14 cellular contexts compared by ENCODE assay signal in genomic region chr1:54380285-54380882, GRCh38. TPM values are rescaled to one million over a fixed set of nuclear protein-coding genes. Genes with fewer than 3 reads are reported as not detected.
DNase-seq lines count a peak whose midpoint lies in the region; ATAC-seq, FAIRE-seq and TF ChIP-seq lines count a peak whose summit lies in the region.
"Had no signal": no experiment of that assay in that cellular context is flagged by ENCODE, and none has a peak within 500 bp of the region (broad histone marks: within the 10 kb centered on the region; RNA-seq: fewer than 3 reads in every experiment).

No MANE protein-coding gene starts in this region.

- FAIRE-seq in A549 (lab: Jason Lieb, UNC) = no peak
- FAIRE-seq: endometrium had no signal

- POLR2A ChIA-PET in A549 (lab: Yijun Ruan, JAX) = no interaction called here
- POLR2A ChIA-PET in T-cell (lab: Charles Lee) = no interaction called here
- POLR2A ChIA-PET in naive thymus-derived CD8-positive, alpha-beta T cell (lab: Charles Lee) = interaction anchor here (0.6 to 0.8 kb wide), 2 partner anchors 10 to 95 kb away, joined by 3 read pairs; no protein-coding TSS in a partner anchor
- POLR2A ChIA-PET in MCF 10A (lab: Yijun Ruan, JAX) = interaction anchor here (1.2 kb wide), 1 partner anchor 15 kb away, joined by 7 read pairs; no protein-coding TSS in a partner anchor

- no peak for TF ChIP-seq RAD21 in A549 (conservative IDR thresholded peaks at IDR 0.05 in 1 of 2, IDR thresholded peaks at IDR 0.05 in 1 of 2)

- no peak for TF ChIP-seq EP300 in A549 (IDR thresholded peaks at IDR 0.05)

- H3K27ac ChIP-seq in A549 = no peak overlapping the region
- H3K27ac ChIP-seq: vagina had no signal

- intact Hi-C loops in MCF 10A (cut with micrococcal nuclease) = no loop called here

- ATAC-seq in A549 = no peak
- ATAC-seq in T-cell (replicated peaks in 1 of 4) = peak in 2 of 4 experiments; percentile 44 to 46
- ATAC-seq in naive thymus-derived CD8-positive, alpha-beta T cell = no peak

- CTCF ChIA-PET in A549 (lab: Yijun Ruan, JAX) (interaction anchor here (0.6 to 1.2 kb wide), 2 partner anchors 24 to 376 kb away, joined by 3 to 4 read pairs; no protein-coding TSS in a partner anchor), T-cell (lab: Charles Lee) (interaction anchor here in 1 of 2 donors (0.6 kb wide), 1 partner anchor 27 kb away, joined by 3 read pairs; no protein-coding TSS in a partner anchor), MCF 10A (lab: Yijun Ruan, JAX) (interaction anchor here (0.6 kb wide), 1 partner anchor 53 kb away, joined by 5 read pairs; no protein-coding TSS in a partner anchor)

- BruUV-seq in MCF 10A (replicated peaks; lab: Mats Ljungman, UMichigan) = no TSS peak

- H3K36me3 Mint-ChIP-seq in T-cell = peaks cover 11% of the 10 kb centered on the region
- H3K36me3 Mint-ChIP-seq in naive thymus-derived CD8-positive, alpha-beta T cell = peaks cover 0 to 48% (median 7%) of the 10 kb centered on the region in 3 donors
- H3K36me3 Mint-ChIP-seq in MCF 10A (ENCODE audit: insufficient read depth, unreplicated experiment) = peaks cover 10% of the 10 kb centered on the region

- no peaks in the 10 kb centered on the region for H3K9me3 ChIP-seq in A549
- H3K9me3 ChIP-seq: vagina had no signal

- TF ChIP-seq POLR2A in A549 (IDR thresholded peaks at IDR 0.05; ENCODE audit: low read length) = no peak

- 0 out of 3 replicates have a peak, but pooled peaks cover 3% of the 10 kb centered on the region for H3K4me1 ChIP-seq in A549

- WGBS in A549 (ENCODE audit: missing lambda C conversion rate) = 90% methylated on average over 13 of the region's 15 CpGs

- H3K4me3 ChIP-seq in A549 = no peak overlapping the region
- H3K4me3 ChIP-seq: vagina had no signal

- H3K27me3 Mint-ChIP-seq in T-cell (no peaks in the 10 kb centered on the region), MCF 10A (ENCODE audit: insufficient read depth, unreplicated experiment) (no peaks in the 10 kb centered on the region)
- no peaks in the 10 kb centered on the region for H3K27me3 Mint-ChIP-seq in naive thymus-derived CD8-positive, alpha-beta T cell
- H3K27me3 Mint-ChIP-seq: B cell, memory B cell had no signal

- H3K4me3 Mint-ChIP-seq in T-cell = peak overlapping the region in 1 of 3 donors; percentile 36
- H3K4me3 Mint-ChIP-seq in naive thymus-derived CD8-positive, alpha-beta T cell = peak overlapping the region in 4 of 10 donors; percentile 7 to 60 (median 42)
- H3K4me3 Mint-ChIP-seq in MCF 10A (ENCODE audit: unreplicated experiment) = no peak overlapping the region
- H3K4me3 Mint-ChIP-seq: B cell, memory B cell had no signal

- no peak overlapping the region for H3K27ac Mint-ChIP-seq in T-cell
- peak overlapping the region in 7 of 10 donors; percentile 27 to 79 (median 63) for H3K27ac Mint-ChIP-seq in naive thymus-derived CD8-positive, alpha-beta T cell
- no peak overlapping the region for H3K27ac Mint-ChIP-seq in MCF 10A (ENCODE audit: low read depth, unreplicated experiment)
- H3K27ac Mint-ChIP-seq: B cell had no signal

- TF ChIP-seq CTCF in A549 (IDR thresholded peaks at IDR 0.05) (no peak), MCF 10A (IDR thresholded peaks at IDR 0.05; ENCODE audit: unreplicated experiment) (no peak)

- H3K4me2 ChIP-seq in A549 = no peak overlapping the region

- H3K9me3 Mint-ChIP-seq in T-cell (no peaks in the 10 kb centered on the region), MCF 10A (ENCODE audit: unreplicated experiment) (no peaks in the 10 kb centered on the region)
- H3K9me3 Mint-ChIP-seq in naive thymus-derived CD8-positive, alpha-beta T cell = no peaks in the 10 kb centered on the region
- H3K9me3 Mint-ChIP-seq: memory B cell had no signal

- H3K4me1 Mint-ChIP-seq in T-cell (peaks cover 72 to 82% (median 73%) of the 10 kb centered on the region in 3 donors), MCF 10A (ENCODE audit: insufficient read depth, unreplicated experiment) (no peaks in the 10 kb centered on the region)
- peaks cover 50 to 89% (median 83%) of the 10 kb centered on the region in 4 donors for H3K4me1 Mint-ChIP-seq in naive thymus-derived CD8-positive, alpha-beta T cell

- DNase-seq in A549 (ENCODE audit: low read depth in 1 of 2, low spot score in 1 of 2) (no peak), T-cell (peak in 20 of 34 experiments; percentile 7 to 57 (median 30)), cerebellar cortex (ENCODE audit: low spot score) (peak; percentile 74), COLO668 (lab: John Stamatoyannopoulos, UW; ENCODE audit: unreplicated experiment) (no peak), COLO829 (ENCODE audit: low spot score) (no peak), MCF 10A (ENCODE audit: unreplicated experiment) (no peak), NCI-H1417 treated with DMSO at 0.1 percent for 48 hours (lab: John Stamatoyannopoulos, UW) (no peak)
- peak in 1 of 10 donors; percentile 11 for DNase-seq in naive thymus-derived CD8-positive, alpha-beta T cell
- DNase-seq: NCI-H1048, NCI-H524 treated with DMSO at 0.1 percent for 48 hours had no signal

TF ChIP-seq in A549, 52 proteins besides CTCF, POLR2A, EP300 and RAD21:
- TF ChIP-seq MAZ (IDR thresholded peaks at IDR 0.05; ENCODE audit: borderline replicate concordance, low read depth, low read length) (no peak), RARB (CRISPR knock-in tag; IDR thresholded peaks at IDR 0.05) (no peak), FOSL2 (IDR thresholded peaks at IDR 0.05) (no peak), FOSL2 (CRISPR knock-in tag; IDR thresholded peaks at IDR 0.05) (no peak), MAFK (IDR thresholded peaks at IDR 0.05; ENCODE audit: partially characterized antibody) (peak; percentile 21)

RNA-seq across cellular contexts. Expression of gene SSBP3, which starts 25.8 kb away (rescaled TPM):
- polyA plus RNA-seq in A549 (2011; rRNA removed) (6.6 and 7.2 TPM in 2 replicates), A549 (2017; fragmentation: RNase III; extraction: RNeasy Plus Mini Kit Qiagen cat#74134 plus additional on column Dnase treatment) (8.3 to 10.2 TPM (median 9.1 TPM) in 3 replicates)
- polyA plus RNA-seq in A549 (2012; cell fraction: cytosol; rRNA removed) = 8.6 and 14.8 TPM in 2 replicates
- polyA plus RNA-seq in A549 (2012; cell fraction: nucleus; rRNA removed) = 11.1 and 13.3 TPM in 2 replicates
- polyA minus RNA-seq in A549 (2011; rRNA and poly(A)+ RNA removed) = 4.8 and 5.0 TPM in 2 replicates
- total RNA-seq in T-cell (10 to 100 TPM; 51.5 to 84.5 (median 69.2) TPM), MCF 10A (2022) (6.5 and 8.6 TPM in 2 replicates)
- 10 to 100 TPM; 88.7 to 93.8 TPM for total RNA-seq in naive thymus-derived CD8-positive, alpha-beta T cell
- 10 to 100 TPM; 16.1 to 19.8 (median 16.7) TPM for polyA plus RNA-seq in naive thymus-derived CD8-positive, alpha-beta T cell

Comparison
In these comparisons a context has a peak if more than half of its experiments do, and no peak if none do; other contexts are left out.
1. DNase-seq: peak in T-cell (20 of 34) and cerebellar cortex (single experiment); none in A549 (0 of 2), COLO668 (single experiment), COLO829 (single experiment), MCF 10A (single experiment) and NCI-H1417 treated with DMSO at 0.1 percent for 48 hours (single experiment).
2. H3K27ac Mint-ChIP-seq: peak in naive thymus-derived CD8-positive, alpha-beta T cell (7 of 10); none in T-cell (0 of 2) and MCF 10A (single experiment).
3. POLR2A ChIA-PET loops: an anchor here in naive thymus-derived CD8-positive, alpha-beta T cell (0.6 to 0.8 kb wide) and MCF 10A (1.2 kb wide); none called in A549 and T-cell.